Comparison of ENCODE assay signal across 33 cellular contexts in the genomic region with DNA sequence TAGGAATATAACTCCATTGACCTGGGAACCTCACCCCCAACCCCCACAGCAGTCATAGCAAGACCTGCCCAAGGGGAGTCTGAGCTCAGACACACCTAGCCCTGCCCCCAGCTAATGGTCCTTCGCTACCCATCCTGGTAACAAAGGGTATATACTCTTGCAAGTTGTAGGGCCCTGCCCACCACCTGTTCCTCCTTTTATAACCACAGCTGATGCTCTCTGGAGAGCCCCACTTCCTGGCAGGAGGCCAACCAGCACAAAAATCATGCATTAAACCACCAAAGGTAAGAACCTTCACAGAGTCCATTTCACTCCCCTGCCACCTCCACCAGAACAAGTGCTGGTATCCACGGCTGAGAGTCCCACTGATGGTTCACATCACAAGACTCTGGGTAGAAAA.
"Had no signal": no experiment of that assay in that cellular context is flagged by ENCODE, and none has a peak within 500 bp of the region (broad histone marks: within the 10 kb centered on the region; RNA-seq: fewer than 3 reads in every experiment).

No MANE protein-coding gene starts in this region.

- DNase-seq: activated B cell treated with CpG ODN at 0.5 μM for 24 hours; activated CD4-positive, alpha-beta memory T cell treated with anti-CD3 and anti-CD28 coated beads for 36 hours; activated CD4-positive, alpha-beta T cell treated with anti-CD3 and anti-CD28 coated beads for 4 hours; activated CD4-positive, alpha-beta T cell treated with anti-CD3 and anti-CD28 coated beads, Interleukin-2, amount 50 U/mL, for 1 hour; activated CD4-positive, CD25-positive, alpha-beta regulatory T cell treated with anti-CD3 and anti-CD28 coated beads, Interleukin-2, amount 50 U/mL, for 72 hours; activated CD8-positive, alpha-beta memory T cell treated with anti-CD3 and anti-CD28 coated beads, Interleukin-2, amount 50 U/mL, for 4 hours; activated gamma-delta T cell treated with Interleukin-2 at 50 U/mL for 16 hours; activated naive CD4-positive, alpha-beta T cell treated with anti-CD3 and anti-CD28 coated beads for 36 hours; activated T-cell treated with anti-CD3 and anti-CD28 coated beads for 4 hours; activated T-cell treated with anti-CD3 and anti-CD28 coated beads, Interleukin-2, amount 50 U/mL, for 4 hours; adrenal gland; aorta; brain microvascular endothelial cell; central memory CD4-positive, alpha-beta T cell; Karpas-422; KBM-7; NCI-H1105; NCI-H1436 treated with DMSO at 0.1 percent for 48 hours; NCI-H1694 treated with DMSO at 0.1 percent for 48 hours; NCI-H2029; NCI-H345; NCI-H524 treated with DMSO at 0.1 percent for 48 hours; NCI-H82; PC-9; SIG-M5; SW 1271; T-helper 1 cell; T-helper 2 cell; T-helper 9 cell had no signal

- H3K4me2 ChIP-seq: PC-9 had no signal

- H3K4me3 ChIP-seq: adrenal gland, PC-9 had no signal

- ATAC-seq: activated naive CD4-positive, alpha-beta T cell treated with anti-CD3 and anti-CD28 coated beads, Interleukin-2, amount 50 U/mL, for 72 hours; activated T-cell treated with anti-CD3 and anti-CD28 coated beads, Interleukin-2, amount 50 U/mL, for 4 hours; Right ventricle myocardium inferior had no signal

- H3K27me3 ChIP-seq: adrenal gland, brain microvascular endothelial cell had no signal

- H3K9me3 ChIP-seq: adrenal gland had no signal

- H3K27ac ChIP-seq: adrenal gland, brain microvascular endothelial cell, PC-9, RWPE1, VCaP had no signal

- H3K36me3 ChIP-seq: adrenal gland, brain microvascular endothelial cell had no signal

- H3K4me1 ChIP-seq: adrenal gland had no signal

- H2AFZ ChIP-seq: PC-9 had no signal
